ENCODE assay signal across 8 cellular contexts in the genomic region with DNA sequence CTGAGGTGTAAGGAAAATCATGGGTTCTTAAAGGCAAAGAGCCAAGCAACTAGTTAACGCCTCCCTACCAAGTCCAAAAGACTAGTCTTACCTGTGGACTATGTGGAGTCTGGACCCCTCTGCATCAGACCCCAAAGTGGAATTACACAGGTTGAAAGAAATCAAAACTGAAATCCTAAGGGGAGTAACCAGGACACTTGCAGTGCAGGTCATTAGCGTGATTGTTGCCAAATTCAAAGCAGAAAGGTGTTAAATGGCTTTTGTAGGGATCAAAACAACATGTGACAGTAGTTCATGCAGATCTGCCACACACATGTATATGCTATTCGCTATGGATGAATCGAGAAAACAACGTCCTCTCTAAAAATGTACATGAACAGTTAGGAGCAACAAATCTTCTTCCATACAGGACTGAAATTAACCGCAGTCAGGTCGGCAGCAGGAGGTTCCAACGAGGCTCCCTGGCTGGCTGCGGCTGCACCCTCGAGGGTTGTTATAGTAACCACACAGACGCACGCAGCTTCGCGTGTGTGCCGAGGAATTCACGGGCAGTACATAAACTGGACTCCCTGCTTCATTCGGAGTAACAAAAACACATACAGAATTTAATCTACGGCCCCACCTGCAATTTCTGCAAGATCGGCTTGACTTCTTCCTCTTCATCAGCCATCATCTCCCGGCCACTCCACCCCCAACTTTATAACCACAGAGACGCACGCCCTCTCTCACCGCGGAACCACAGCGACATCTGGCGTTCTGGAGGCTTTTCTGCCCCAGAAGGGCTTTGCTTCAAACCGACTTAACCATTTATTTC. TPM values are rescaled to one million over a fixed set of nuclear protein-coding genes. Genes with fewer than 3 reads are reported as not detected.
A peak's percentile ranks its signal among the peaks of the same experiment; 100 is the strongest.
DNase-seq lines count a peak whose midpoint lies in the region; ATAC-seq lines count a peak whose summit lies in the region.

A gene with protein sequence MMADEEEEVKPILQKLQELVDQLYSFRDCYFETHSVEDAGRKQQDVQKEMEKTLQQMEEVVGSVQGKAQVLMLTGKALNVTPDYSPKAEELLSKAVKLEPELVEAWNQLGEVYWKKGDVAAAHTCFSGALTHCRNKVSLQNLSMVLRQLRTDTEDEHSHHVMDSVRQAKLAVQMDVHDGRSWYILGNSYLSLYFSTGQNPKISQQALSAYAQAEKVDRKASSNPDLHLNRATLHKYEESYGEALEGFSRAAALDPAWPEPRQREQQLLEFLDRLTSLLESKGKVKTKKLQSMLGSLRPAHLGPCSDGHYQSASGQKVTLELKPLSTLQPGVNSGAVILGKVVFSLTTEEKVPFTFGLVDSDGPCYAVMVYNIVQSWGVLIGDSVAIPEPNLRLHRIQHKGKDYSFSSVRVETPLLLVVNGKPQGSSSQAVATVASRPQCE (minus strand): TSS at position 687 of the 814 bp plus-strand sequence. CDS start 14 bp downstream, at position 673.

- no peaks in the 10 kb centered on the region for H3K27me3 Mint-ChIP-seq in IgD-negative memory B cell

- H3K4me3 Mint-ChIP-seq in IgD-negative memory B cell: peak within 1 kb of the TSS; percentile 88 to 100 (median 96)

- peak; percentile 78 for DNase-seq in DMS114 treated with DMSO at 0.1 percent for 48 hours (lab: John Stamatoyannopoulos, UW; ENCODE audit: unreplicated experiment)
- DNase-seq in OCI-M1 (lab: John Stamatoyannopoulos, UW): peak; percentile 91
- DNase-seq in activated T-cell treated with anti-CD3 and anti-CD28 coated beads for 24 hours (ENCODE audit: low read depth): peak; percentile 88
- peak; percentile 89 to 90 for DNase-seq in stimulated activated CD8-positive, alpha-beta memory T cell treated with anti-CD3 and anti-CD28 coated beads, Interleukin-7, amount 100 ng/mL, for 1 hour (ENCODE audit: low read depth in 2 of 2)

- H3K27ac Mint-ChIP-seq in IgD-negative memory B cell: peak within 1 kb of the TSS; percentile 64 to 94 (median 77)

- H3K4me3 ChIP-seq in esophagus (ENCODE audit: low read depth in 1 of 2, low read length in 2 of 2) (peak within 1 kb of the TSS; percentile 54 to 98), mucosa of stomach (ENCODE audit: low read length) (peak within 1 kb of the TSS; percentile 92)

- H3K4me1 Mint-ChIP-seq in IgD-negative memory B cell: peaks cover 17 to 19% (median 19%) of the 10 kb centered on the region in 3 donors

- H3K4me1 ChIP-seq in esophagus (ENCODE audit: control insufficient read depth in 2 of 2, insufficient read depth in 2 of 2, low read length in 1 of 2) (no peaks in the 10 kb centered on the region), mucosa of stomach (ENCODE audit: control insufficient read depth, insufficient read depth, low read length) (no peaks in the 10 kb centered on the region)

- peak; percentile 99 for ATAC-seq in GM21528 (IDR thresholded peaks at IDR 0.05; ENCODE audit: low FRiP score, unreplicated experiment)

- H3K36me3 ChIP-seq in esophagus (ENCODE audit: control insufficient read depth in 2 of 2, insufficient read depth in 2 of 2, low read length in 1 of 2) (peaks cover 5% of the 10 kb centered on the region in 2 donors), mucosa of stomach (ENCODE audit: control insufficient read depth, insufficient read depth, low read length) (no peaks in the 10 kb centered on the region)

- H3K9me3 ChIP-seq in esophagus (ENCODE audit: control insufficient read depth in 2 of 2, insufficient read depth in 1 of 2, low read depth in 1 of 2, low read length in 1 of 2) (no peaks in the 10 kb centered on the region), mucosa of stomach (ENCODE audit: control insufficient read depth, low read length) (no peaks in the 10 kb centered on the region)

- H3K9me3 Mint-ChIP-seq in IgD-negative memory B cell: no peaks in the 10 kb centered on the region

- peak within 1 kb of the TSS; percentile 65 for H3K9ac ChIP-seq in mucosa of stomach (ENCODE audit: low read length)

- H3K27ac ChIP-seq in esophagus (ENCODE audit: low read depth in 2 of 2, low read length in 1 of 2): peak within 1 kb of the TSS; percentile 0 to 73

- WGBS in esophagus, 2 donors: 1% methylated on average over 27 of the region's 27 CpGs

- H3K27me3 ChIP-seq in esophagus (ENCODE audit: control insufficient read depth in 1 of 2, insufficient read depth in 2 of 2, low read length in 2 of 2) (no peaks in the 10 kb centered on the region), mucosa of stomach (ENCODE audit: control insufficient read depth, insufficient read depth, low read length) (no peaks in the 10 kb centered on the region)

- H3K36me3 Mint-ChIP-seq in IgD-negative memory B cell: peaks cover 5% of the 10 kb centered on the region

RNA-seq across cellular contexts. Expression of the gene that starts here (rescaled TPM):
- polyA plus RNA-seq in IgD-negative memory B cell: 24.1 TPM
- 1 to 10 TPM; 2.9 to 4.2 TPM for polyA plus RNA-seq in esophagus

Comparison
In these comparisons a context has a peak if more than half of its experiments do, and no peak if none do; other contexts are left out.
1. Peak in every context shown above with its lines: DNase-seq, ATAC-seq, H3K4me3 ChIP-seq and H3K27ac ChIP-seq.